Comparison of ENCODE assay signal across 9 cellular contexts in the genomic region with DNA sequence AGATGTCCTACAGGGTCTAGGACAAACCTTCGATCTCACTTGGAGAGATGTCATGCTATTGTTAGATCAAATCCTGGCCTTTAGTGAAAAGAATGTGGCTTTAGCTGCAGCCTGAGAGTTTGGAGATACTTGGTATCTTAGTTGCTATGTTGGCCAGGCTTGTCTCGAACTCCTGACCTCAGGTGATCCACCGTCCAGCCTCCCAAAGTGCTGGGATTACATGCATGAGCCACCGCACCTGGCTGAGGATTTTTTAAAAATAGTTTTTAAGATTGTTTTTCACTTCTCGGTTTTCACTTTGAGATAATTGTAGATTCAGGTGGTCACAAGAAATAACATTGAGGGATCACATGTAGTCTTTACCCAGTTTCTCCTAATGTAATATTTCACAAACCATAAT.
"Had no signal": no experiment of that assay in that cellular context is flagged by ENCODE, and none has a peak within 500 bp of the region (broad histone marks: within the 10 kb centered on the region; RNA-seq: fewer than 3 reads in every experiment).

No MANE protein-coding gene starts in this region.

- H3K36me3 ChIP-seq: HAP-1 had no signal

- ATAC-seq: GM23338, HCT116, HepG2 had no signal

- H3K4me3 ChIP-seq: GM23338, HAP-1 had no signal

- H3K27ac Mint-ChIP-seq: GM23338, HFFc6, IgD-negative memory B cell had no signal

- H3K27me3 Mint-ChIP-seq: IgD-negative memory B cell had no signal

- H3K9me3 ChIP-seq: HAP-1 had no signal

- H3K4me1 ChIP-seq: HAP-1 had no signal

- DNase-seq: H7, HFFc6, KBM-7 had no signal

- H3K36me3 Mint-ChIP-seq: IgD-negative memory B cell had no signal

- H3K4me3 Mint-ChIP-seq: GM23338, HFFc6, IgD-negative memory B cell had no signal

- H3K27ac ChIP-seq: HL-60 had no signal

- FAIRE-seq: HepG2 had no signal

- H2AFZ ChIP-seq: GM23338 had no signal

- H3K4me2 ChIP-seq: GM23338 had no signal
